10 cellular contexts compared by ENCODE assay signal in the genomic region with DNA sequence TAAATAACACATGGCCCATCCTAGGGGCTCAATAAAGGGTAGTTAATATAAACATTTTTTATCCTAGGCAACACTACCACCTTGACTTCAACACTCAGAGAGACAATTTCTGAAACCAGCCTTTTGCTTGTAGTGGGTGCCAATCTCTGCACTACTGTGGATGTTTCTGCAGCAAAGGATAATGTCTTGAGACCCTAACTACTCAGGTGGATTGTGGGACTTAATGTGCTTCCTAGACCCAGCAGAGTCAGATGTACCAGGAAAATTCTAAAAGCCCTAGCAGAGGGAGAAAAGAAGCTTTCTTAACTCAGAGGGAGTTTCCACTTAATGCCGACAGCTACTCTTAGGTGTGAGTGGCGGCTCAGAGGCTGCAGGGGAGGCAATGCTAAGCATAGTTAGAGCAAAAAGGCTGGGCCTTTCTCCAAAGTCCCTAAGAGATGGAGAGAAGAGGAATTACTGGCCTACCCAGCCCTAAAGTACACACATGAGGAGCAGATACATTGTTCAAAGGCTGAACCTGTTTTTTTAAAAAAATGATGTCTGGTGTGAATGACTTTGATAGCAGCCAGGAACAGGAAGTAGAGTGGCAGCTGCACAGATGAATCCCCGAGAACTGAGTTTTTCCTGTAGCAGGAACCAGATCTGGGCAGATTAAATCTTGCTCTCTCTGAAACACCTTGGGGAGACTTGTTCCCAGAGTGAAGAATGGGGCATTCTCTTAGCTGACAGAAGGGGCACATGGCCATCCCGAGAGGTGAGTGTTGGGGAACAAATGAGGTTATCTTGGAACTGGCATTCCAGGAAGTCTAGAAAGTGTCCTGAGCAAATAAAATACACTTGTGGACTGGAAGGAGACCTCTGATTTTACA. TPM values are rescaled to one million over a fixed set of nuclear protein-coding genes. Genes with fewer than 3 reads are reported as not detected.
A peak's percentile ranks its signal among the peaks of the same experiment; 100 is the strongest.
DNase-seq lines count a peak whose midpoint lies in the region; ATAC-seq lines count a peak whose summit lies in the region.
"Had no signal": no experiment of that assay in that cellular context is flagged by ENCODE, and none has a peak within 500 bp of the region (broad histone marks: within the 10 kb centered on the region; RNA-seq: fewer than 3 reads in every experiment).

No MANE protein-coding gene starts in this region.

- peak overlapping the region; percentile 45 to 56 for H3K4me3 ChIP-seq in mucosa of rectum (ENCODE audit: low read length in 2 of 2)
- H3K4me3 ChIP-seq: gastroesophageal sphincter had no signal

- peak overlapping the region; percentile 66 for H3K4me3 Mint-ChIP-seq in activated T-helper 17 cell treated with anti-CD3 and anti-CD28 coated beads, Interleukin-2, amount 50 U/mL, for 72 hours

- DNase-seq in Caki2 (ENCODE audit: low read depth): peak; percentile 3
- DNase-seq in HT-29 (ENCODE audit: low spot score): peak; percentile 74
- no peak for DNase-seq in amygdala (lab: John Stamatoyannopoulos, UW)
- DNase-seq in substantia nigra (lab: John Stamatoyannopoulos, UW): no peak

- peak overlapping the region; percentile 57 for H3K27ac Mint-ChIP-seq in activated T-helper 17 cell treated with anti-CD3 and anti-CD28 coated beads, Interleukin-2, amount 50 U/mL, for 72 hours

- H3K9me3 ChIP-seq in mucosa of rectum (ENCODE audit: control insufficient read depth in 2 of 2, low read length in 2 of 2): peaks cover 0 to 2% of the 10 kb centered on the region in 2 donors
- H3K9me3 ChIP-seq: gastroesophageal sphincter had no signal

- H3K36me3 Mint-ChIP-seq in activated T-helper 17 cell treated with anti-CD3 and anti-CD28 coated beads, Interleukin-2, amount 50 U/mL, for 72 hours (ENCODE audit: low read depth): no peaks in the 10 kb centered on the region

- peaks cover 22% of the 10 kb centered on the region for H3K4me1 Mint-ChIP-seq in activated T-helper 17 cell treated with anti-CD3 and anti-CD28 coated beads, Interleukin-2, amount 50 U/mL, for 72 hours

- H3K36me3 ChIP-seq in mucosa of rectum (ENCODE audit: control insufficient read depth in 2 of 2, insufficient read depth in 2 of 2, low read length in 2 of 2): no peaks in the 10 kb centered on the region
- H3K36me3 ChIP-seq: gastroesophageal sphincter had no signal

- peaks cover 7% of the 10 kb centered on the region for H3K9me3 Mint-ChIP-seq in activated T-helper 17 cell treated with anti-CD3 and anti-CD28 coated beads, Interleukin-2, amount 50 U/mL, for 72 hours

- peaks cover 9 to 21% of the 10 kb centered on the region in 2 donors for H3K4me1 ChIP-seq in mucosa of rectum (ENCODE audit: control insufficient read depth in 2 of 2, insufficient read depth in 2 of 2, low read length in 2 of 2)
- H3K4me1 ChIP-seq: gastroesophageal sphincter had no signal

- ATAC-seq in activated T-helper 17 cell treated with anti-CD3 and anti-CD28 coated beads, Interleukin-2, amount 50 U/mL, for 72 hours (replicated peaks): no peak
- ATAC-seq in GM21529 (IDR thresholded peaks at IDR 0.05; ENCODE audit: unreplicated experiment) (no peak), GM18873 (IDR thresholded peaks at IDR 0.05; ENCODE audit: low FRiP score, unreplicated experiment) (no peak)
- ATAC-seq: gastroesophageal sphincter had no signal

- H3K27me3 Mint-ChIP-seq in activated T-helper 17 cell treated with anti-CD3 and anti-CD28 coated beads, Interleukin-2, amount 50 U/mL, for 72 hours: peaks cover 5% of the 10 kb centered on the region

- in situ Hi-C loops in Caki2 (cut with HindIII; ENCODE audit: low pct_unique_long_range_greater_than_20kb, low sequenced_read_pairs): no loop called here

- H3K9ac ChIP-seq in mucosa of rectum (ENCODE audit: low read depth in 1 of 2, low read length in 2 of 2): peak overlapping the region; percentile 18 to 43
- H3K9ac ChIP-seq: KMS-11 had no signal

- H3K27ac ChIP-seq in mucosa of rectum (ENCODE audit: low read depth in 2 of 2, low read length in 2 of 2) (peak overlapping the region; percentile 84 to 89), substantia nigra (ENCODE audit: low read depth, low read length, poor library complexity, severe bottlenecking) (no peak overlapping the region)
- H3K27ac ChIP-seq: gastroesophageal sphincter, KMS-11 had no signal

- no peaks in the 10 kb centered on the region for H3K27me3 ChIP-seq in mucosa of rectum (ENCODE audit: control insufficient read depth in 2 of 2, insufficient read depth in 2 of 2, low read length in 2 of 2)
- H3K27me3 ChIP-seq: gastroesophageal sphincter had no signal

RNA-seq across cellular contexts. Expression of a gene that starts 33.5 kb away (rescaled TPM):
- total RNA-seq in Caki2 (2014; rRNA removed; shearing (Covaris generic); ENCODE audit: low replicate concordance): 7.1 and 17.1 TPM in 2 replicates
- total RNA-seq in HT-29 (2014; rRNA removed; shearing (Covaris generic)): 25.0 and 27.5 TPM in 2 replicates
- 10 to 100 TPM; 18.8 to 27.6 TPM for total RNA-seq in activated T-helper 17 cell treated with anti-CD3 and anti-CD28 coated beads, Interleukin-2, amount 50 U/mL, for 72 hours

Comparison
In these comparisons a context has a peak if more than half of its experiments do, and no peak if none do; other contexts are left out.
1. DNase-seq: peak in Caki2 (single experiment) and HT-29 (single experiment); none in amygdala (0 of 56) and substantia nigra (0 of 49).